Comparison of ENCODE assay signal across 8 cellular contexts in genomic region chr3:190585771-190586630, GRCh38.
DNase-seq lines count a peak whose midpoint lies in the region; ATAC-seq and TF ChIP-seq lines count a peak whose summit lies in the region.

No MANE protein-coding gene starts in this region.

- H3K27ac ChIP-seq in esophagus squamous epithelium, result peak overlapping the region; percentile 40 to 72 (median 71)

- POLR2A ChIA-PET in WTC11 (lab: Charles Lee), result no interaction called here

- no peaks in the 10 kb centered on the region for H3K9me3 ChIP-seq in esophagus squamous epithelium

- peaks cover 3 to 23% (median 13%) of the 10 kb centered on the region in 3 donors for H3K4me1 ChIP-seq in esophagus squamous epithelium

- TF ChIP-seq CTCF in WTC11 (IDR thresholded peaks at IDR 0.05) (no peak), esophagus squamous epithelium (IDR thresholded peaks at IDR 0.05) (no peak)

- DNase-seq in HK-2 (ENCODE audit: unreplicated experiment) (peak; percentile 69), WTC11 (ENCODE audit: low spot score) (no peak), esophagus squamous epithelium (lab: John Stamatoyannopoulos, UW) (no peak), renal cortical epithelial cell (ENCODE audit: low read depth) (peak; percentile 95), NCI-H1930 (lab: John Stamatoyannopoulos, UW) (no peak)

- peak overlapping the region; percentile 14; the same call in 1 of the 2 replicates for H3K27ac Mint-ChIP-seq in WTC11

- TF ChIP-seq POLR2A in esophagus squamous epithelium (IDR thresholded peaks at IDR 0.05), result no peak

- no peak overlapping the region for H3K4me3 Mint-ChIP-seq in WTC11

- no peaks in the 10 kb centered on the region for H3K36me3 Mint-ChIP-seq in WTC11

- H3K36me3 ChIP-seq in esophagus squamous epithelium, result no peaks in the 10 kb centered on the region

- H3K4me1 Mint-ChIP-seq in WTC11, result peaks cover 14% of the 10 kb centered on the region

- H3K4me3 ChIP-seq in esophagus squamous epithelium, result no peak overlapping the region

- WGBS in esophagus squamous epithelium, 2 donors, result 44% methylated on average over 6 of the region's 6 CpGs

- 0 out of 2 replicates have a peak, but pooled peaks cover 4% of the 10 kb centered on the region for H3K9me3 Mint-ChIP-seq in WTC11

- no peaks in the 10 kb centered on the region for H3K27me3 ChIP-seq in esophagus squamous epithelium

- intact Hi-C loops in esophagus squamous epithelium (cut with DNase I), result no loop called here

- H3K27me3 Mint-ChIP-seq in WTC11 (ENCODE audit: low read depth), result no peaks in the 10 kb centered on the region

- peak; percentile 9 for ATAC-seq in GM18861 (IDR thresholded peaks at IDR 0.05; ENCODE audit: unreplicated experiment)
- peak; percentile 89 for ATAC-seq in WTC11
- ATAC-seq in GM19324 (IDR thresholded peaks at IDR 0.05; ENCODE audit: low FRiP score, unreplicated experiment), result no peak
- no peak for ATAC-seq in HG02610 (IDR thresholded peaks at IDR 0.05; ENCODE audit: unreplicated experiment)

- CTCF ChIA-PET in WTC11 (lab: Charles Lee), result no interaction called here

TF ChIP-seq in WTC11, 78 proteins besides CTCF, POLR2A, EP300 and RAD21:
- TF ChIP-seq NFE2L1 (CRISPR knock-in tag; IDR thresholded peaks at IDR 0.05) (no peak), TEAD4 (CRISPR knock-in tag; IDR thresholded peaks at IDR 0.05) (no peak)
- TF ChIP-seq, protein P1, sequence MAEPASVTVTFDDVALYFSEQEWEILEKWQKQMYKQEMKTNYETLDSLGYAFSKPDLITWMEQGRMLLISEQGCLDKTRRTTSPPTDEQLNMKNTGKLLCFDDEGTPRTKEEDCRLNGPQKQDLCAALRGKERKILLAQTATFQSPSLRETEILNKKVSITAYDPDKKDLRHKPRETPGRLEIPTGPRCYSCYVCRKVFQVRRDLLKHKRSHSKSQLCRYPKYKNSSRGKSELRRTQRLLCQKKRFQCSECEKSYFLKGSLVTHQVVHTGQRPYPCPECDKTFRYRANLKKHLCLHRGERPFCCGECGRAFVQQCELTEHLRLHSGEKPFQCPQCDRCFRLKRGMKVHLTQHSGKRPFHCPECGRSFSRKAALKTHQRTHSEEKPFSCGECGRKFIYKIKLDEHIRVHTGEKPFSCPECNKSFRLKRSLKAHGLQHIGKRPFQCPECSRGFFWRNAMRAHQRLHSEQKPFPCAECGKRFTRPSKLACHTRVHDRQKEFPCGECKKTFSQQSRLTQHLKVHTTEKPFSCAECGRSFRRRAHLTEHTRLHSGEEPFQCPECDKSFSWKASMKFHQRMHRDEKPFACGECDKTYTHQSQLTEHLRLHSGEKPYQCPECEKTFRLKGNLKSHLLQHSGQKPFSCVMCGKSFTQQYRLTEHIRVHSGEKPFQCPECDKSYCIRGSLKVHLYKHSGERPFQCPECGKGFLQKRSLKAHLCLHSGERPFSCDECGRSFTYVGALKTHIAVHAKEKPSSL (CRISPR knock-in tag; conservative IDR thresholded peaks at IDR 0.05), result no peak

Comparison
In these comparisons a context has a peak if more than half of its experiments do, and no peak if none do; other contexts are left out.
1. ATAC-seq: peak in GM18861 (single experiment) and WTC11 (single experiment); none in GM19324 (single experiment) and HG02610 (single experiment).
2. DNase-seq: peak in HK-2 (single experiment) and renal cortical epithelial cell (single experiment); none in WTC11 (single experiment), esophagus squamous epithelium (single experiment) and NCI-H1930 (0 of 2).